Comparison of ENCODE assay signal across 10 cellular contexts in the genomic region with DNA sequence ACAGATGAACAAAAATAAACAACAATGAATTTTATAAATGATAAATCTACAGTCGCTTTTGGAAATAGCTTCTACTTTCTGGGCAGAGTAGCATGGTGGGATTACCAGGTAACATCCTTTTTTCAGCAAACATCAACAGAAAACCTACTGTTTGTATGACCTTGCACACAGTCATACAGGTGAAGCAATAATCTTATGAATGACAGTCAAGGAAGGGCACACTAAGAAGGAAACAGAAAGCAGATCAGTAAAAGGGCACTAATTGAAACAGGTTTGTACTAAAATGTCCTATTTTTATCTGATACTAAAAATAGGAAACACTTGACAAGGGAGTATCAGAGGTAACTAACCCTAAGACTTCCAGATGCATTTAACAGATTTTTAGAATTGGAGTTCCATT.
DNase-seq lines count a peak whose midpoint lies in the region; ATAC-seq lines count a peak whose summit lies in the region.
"Had no signal": no experiment of that assay in that cellular context is flagged by ENCODE, and none has a peak within 500 bp of the region (broad histone marks: within the 10 kb centered on the region; RNA-seq: fewer than 3 reads in every experiment).

No MANE protein-coding gene starts in this region.

- ATAC-seq in GM18858 (IDR thresholded peaks at IDR 0.05; ENCODE audit: unreplicated experiment): peak; percentile 85
- peak; percentile 93 for ATAC-seq in GM21390 (IDR thresholded peaks at IDR 0.05; ENCODE audit: unreplicated experiment)
- ATAC-seq in HG03442 (IDR thresholded peaks at IDR 0.05; ENCODE audit: unreplicated experiment): peak; percentile 65
- peak; percentile 86 for ATAC-seq in left colon

- intact Hi-C loops in left colon (cut with DNase I, micrococcal nuclease): no loop called here

- no peak for DNase-seq in left colon
- no peak for DNase-seq in SHP77 treated with DMSO at 0.1 percent for 48 hours (lab: John Stamatoyannopoulos, UW)
- no peak for DNase-seq in GOT3 (lab: John Stamatoyannopoulos, UW)
- DNase-seq in COLO829 (ENCODE audit: low spot score): no peak
- DNase-seq: activated B cell treated with CpG ODN at 0.5 μM for 24 hours; activated T-cell treated with anti-CD3 and anti-CD28 coated beads, Interleukin-2, amount 50 U/mL, for 24 hours; thyroid gland had no signal
